Comparison of ENCODE assay signal across 24 cellular contexts in genomic region chrX:103200951-103201529, GRCh38. TPM values are rescaled to one million over a fixed set of nuclear protein-coding genes. Genes with fewer than 3 reads are reported as not detected.
A peak's percentile ranks its signal among the peaks of the same experiment; 100 is the strongest.
DNase-seq lines count a peak whose midpoint lies in the region; ATAC-seq, FAIRE-seq and TF ChIP-seq lines count a peak whose summit lies in the region.
"Had no signal": no experiment of that assay in that cellular context is flagged by ENCODE, and none has a peak within 500 bp of the region (broad histone marks: within the 10 kb centered on the region; RNA-seq: fewer than 3 reads in every experiment).

No MANE protein-coding gene starts in this region.

- FAIRE-seq in HepG2 (lab: Jason Lieb, UNC), result no peak
- FAIRE-seq: A204.1, GM18507 had no signal

- WGBS in right lobe of liver (ENCODE audit: insufficient coverage, low coverage, low lambda C conversion rate, missing lambda C conversion rate), result 46% methylated on average over 4 of the region's 4 CpGs
- 0% methylated on average over 2 of the region's 4 CpGs for WGBS in HepG2 (ENCODE audit: low lambda C conversion rate)

- H3K9me3 ChIP-seq in right lobe of liver (no peaks in the 10 kb centered on the region), HepG2 (ENCODE audit: low read length) (no peaks in the 10 kb centered on the region)
- H3K9me3 ChIP-seq: BLaER1, SK-N-SH had no signal

- H3K79me2 ChIP-seq in HepG2 (ENCODE audit: insufficient read depth, low read length), result no peaks in the 10 kb centered on the region

- CTCF ChIA-PET in HepG2 (lab: Yijun Ruan, JAX; ENCODE audit: low intra/inter-chr PET ratio, low total read pairs), result no interaction called here

- no TSS peak for BruUV-seq in HepG2 (replicated peaks; lab: Mats Ljungman, UMichigan)

- no peaks in the 10 kb centered on the region for H4K20me1 ChIP-seq in HepG2 (ENCODE audit: insufficient read depth, low read length)
- H4K20me1 ChIP-seq: BLaER1 had no signal

- H2AFZ ChIP-seq in HepG2 (ENCODE audit: low read length), result no peak overlapping the region

- no peak overlapping the region for H3K4me2 ChIP-seq in HepG2 (ENCODE audit: low read depth, low read length)
- H3K4me2 ChIP-seq: BLaER1, SK-N-SH had no signal

- TF ChIP-seq EP300 in HepG2 (IDR thresholded peaks at IDR 0.05; ENCODE audit: low read depth in 2 of 2, low read length in 2 of 2) (no peak), HepG2 (CRISPR knock-in tag; IDR thresholded peaks at IDR 0.05; ENCODE audit: borderline replicate concordance) (no peak)

- no peaks in the 10 kb centered on the region for H3K4me1 Mint-ChIP-seq in memory B cell
- H3K4me1 Mint-ChIP-seq: CD4-positive, CD25-positive, alpha-beta regulatory T cell had no signal

- H3K4me1 ChIP-seq in right lobe of liver (no peaks in the 10 kb centered on the region), HepG2 (ENCODE audit: insufficient read depth, low read length) (no peaks in the 10 kb centered on the region)
- H3K4me1 ChIP-seq: BLaER1 had no signal

- H3K4me3 ChIP-seq in right lobe of liver (no peak overlapping the region), HepG2 (replicated peaks in 1 of 3; ENCODE audit: insufficient read depth in 1 of 3, low read depth in 2 of 3, low read length in 3 of 3) (no peak overlapping the region)
- H3K4me3 ChIP-seq: BLaER1 had no signal

- H3K27ac Mint-ChIP-seq in memory B cell, result no peak overlapping the region

- in situ Hi-C loops in HepG2 (cut with HindIII; ENCODE audit: extremely low pct_ligation_motif_present, low pct_unique_long_range_greater_than_20kb), result loop anchor here (25.0 kb wide), 1 partner anchor 261 kb away; no protein-coding TSS in a partner anchor

- POLR2A ChIA-PET in HepG2 (lab: Yijun Ruan, JAX), result no interaction called here

- DNase-seq in right lobe of liver, result no peak
- DNase-seq in HepG2 (ENCODE audit: low spot score), result no peak
- peak; percentile 5 for DNase-seq in NCI-H2196 treated with DMSO at 0.1 percent for 48 hours (lab: John Stamatoyannopoulos, UW; ENCODE audit: unreplicated experiment)
- DNase-seq in memory B cell (ENCODE audit: low spot score in 2 of 2), result no peak
- DNase-seq in activated CD4-positive, CD25-positive, alpha-beta regulatory T cell (lab: John Stamatoyannopoulos, UW), result no peak
- DNase-seq in activated effector memory CD4-positive, alpha-beta T cell treated with Interleukin-2 at 50 U/mL for 16 hours, result no peak
- DNase-seq in posterior vena cava (ENCODE audit: low spot score), result no peak
- no peak for DNase-seq in NOMO-1 treated with dmso at 0.1 percent for 144 hours (lab: John Stamatoyannopoulos, UW; ENCODE audit: unreplicated experiment)
- DNase-seq: CD4-positive, CD25-positive, alpha-beta regulatory T cell; DMS153; H7; KG1; NCI-H1105; NCI-H1436 treated with DMSO at 0.1 percent for 48 hours; NCI-H187 treated with DMSO at 0.1 percent for 48 hours; NCI-H2227 treated with DMSO at 0.1 percent for 48 hours; NCI-H69; PC-3; SK-N-SH; SW 1271 had no signal

- H3K36me3 Mint-ChIP-seq in memory B cell, result no peaks in the 10 kb centered on the region
- H3K36me3 Mint-ChIP-seq: CD4-positive, CD25-positive, alpha-beta regulatory T cell had no signal

- H3K27me3 Mint-ChIP-seq in memory B cell, result no peaks in the 10 kb centered on the region

- H3K9me3 Mint-ChIP-seq in memory B cell, result no peaks in the 10 kb centered on the region

- H3K27ac ChIP-seq in right lobe of liver, result no peak overlapping the region
- H3K27ac ChIP-seq in HepG2 (ENCODE audit: extremely low read length, insufficient read depth, low read length), result no peak overlapping the region
- H3K27ac ChIP-seq: BLaER1 had no signal

- ATAC-seq in right lobe of liver, result peak in 3 of 4 donors; percentile 58 to 90 (median 58)
- ATAC-seq in HepG2, result no peak
- ATAC-seq in memory B cell (ENCODE audit: low read depth), result peak; percentile 37
- ATAC-seq: PC-3 had no signal

- TF ChIP-seq POLR2A in right lobe of liver (IDR thresholded peaks at IDR 0.05) (no peak), HepG2 (IDR thresholded peaks at IDR 0.05; ENCODE audit: insufficient read depth in 1 of 2, low read depth in 2 of 2, low read length in 2 of 2) (no peak)

- H3K9ac ChIP-seq in HepG2 (ENCODE audit: insufficient read depth, low read depth, low read length), result no peak overlapping the region
- H3K9ac ChIP-seq: BLaER1, SK-N-SH had no signal

- intact Hi-C loops in right lobe of liver (cut with DNase I) (no loop called here), HepG2 (cut with micrococcal nuclease; ENCODE audit: unreplicated experiment) (no loop called here), posterior vena cava (cut with DNase I) (loop anchor here in 1 of 2 donors (5.0 kb wide), 1 partner anchor 1259 kb away; no protein-coding TSS in a partner anchor)

- no peaks in the 10 kb centered on the region for H3K27me3 ChIP-seq in right lobe of liver
- no peaks in the 10 kb centered on the region for H3K27me3 ChIP-seq in HepG2 (ENCODE audit: control insufficient read depth in 1 of 2, insufficient read depth in 2 of 2, low read length in 2 of 2)
- H3K27me3 ChIP-seq: BLaER1 had no signal

- H3K36me3 ChIP-seq in right lobe of liver (no peaks in the 10 kb centered on the region), HepG2 (replicated peaks in 1 of 2; ENCODE audit: control insufficient read depth in 1 of 2, insufficient read depth in 2 of 2, low read length in 2 of 2) (no peaks in the 10 kb centered on the region)
- H3K36me3 ChIP-seq: BLaER1 had no signal

- TF ChIP-seq CTCF in right lobe of liver (IDR thresholded peaks at IDR 0.05), result no peak
- TF ChIP-seq CTCF in HepG2 (CRISPR knock-in tag; IDR thresholded peaks at IDR 0.05), result no peak

- TF ChIP-seq RAD21 in HepG2 (CRISPR knock-in tag; IDR thresholded peaks at IDR 0.05), result no peak

- no peak overlapping the region for H3K4me3 Mint-ChIP-seq in memory B cell
- H3K4me3 Mint-ChIP-seq: CD4-positive, CD25-positive, alpha-beta regulatory T cell had no signal

RNA-seq across cellular contexts. Expression of gene BEX4, which starts 13.9 kb away (rescaled TPM):
- 1 to 10 TPM; 2.2 to 6.1 (median 2.9) TPM for total RNA-seq in right lobe of liver
- not detected in 2 replicates for total RNA-seq in HepG2 (2016; rRNA removed; fragmentation: Illumina TruSeq; extraction: Trizol)
- total RNA-seq in HepG2 (2016; cell fraction: cytosol; rRNA removed; fragmentation: Illumina TruSeq; extraction: Trizol; ENCODE audit: low read depth), result not detected in 2 replicates
- not detected in 2 replicates for total RNA-seq in HepG2 (2016; cell fraction: insoluble cytoplasmic fraction; rRNA removed; fragmentation: Illumina TruSeq; extraction: Trizol)
- not detected in 2 replicates for total RNA-seq in HepG2 (2016; cell fraction: membrane; rRNA removed; fragmentation: Illumina TruSeq; extraction: Trizol)
- not detected in 2 replicates for total RNA-seq in HepG2 (2016; cell fraction: nucleus; rRNA removed; fragmentation: Illumina TruSeq; extraction: Trizol)
- polyA plus RNA-seq in HepG2 (2011; rRNA removed), result not detected in 2 replicates
- 0.05 TPM in 1 of 2 replicates, not detected in the other for polyA plus RNA-seq in HepG2 (2011; cell fraction: cytosol; rRNA removed)
- polyA plus RNA-seq in HepG2 (2011; cell fraction: nucleus; rRNA removed), result not detected in 2 replicates
- not detected in 2 replicates for polyA plus RNA-seq in HepG2 (2012)
- polyA plus RNA-seq in HepG2 (2016; cell fraction: cytosol; fragmentation: Illumina TruSeq; extraction: Trizol; ENCODE audit: low read depth), result not detected in 2 replicates
- polyA plus RNA-seq in HepG2 (2016; cell fraction: insoluble cytoplasmic fraction; fragmentation: Illumina TruSeq; extraction: Trizol; ENCODE audit: low read depth), result not detected in 2 replicates
- polyA plus RNA-seq in HepG2 (2016; cell fraction: membrane; fragmentation: Illumina TruSeq; extraction: Trizol; ENCODE audit: low read depth), result not detected in 2 replicates
- polyA plus RNA-seq in HepG2 (2016; cell fraction: nucleus; fragmentation: Illumina TruSeq; extraction: Trizol; ENCODE audit: insufficient read depth, low read depth), result not detected in 2 replicates
- not detected in 2 replicates for polyA minus RNA-seq in HepG2 (2011; rRNA and poly(A)+ RNA removed; ENCODE audit: low replicate concordance)
- not detected in 2 replicates for polyA minus RNA-seq in HepG2 (2011; cell fraction: cytosol; rRNA and poly(A)+ RNA removed)
- not detected in 2 replicates for polyA minus RNA-seq in HepG2 (2011; cell fraction: nucleus; rRNA and poly(A)+ RNA removed)
- total RNA-seq in posterior vena cava, result 10 to 100 TPM; 22.2 to 22.9 TPM
- total RNA-seq: HT1080 had no signal

RNA-seq across cellular contexts. Expression of gene TCEAL8, which starts 53.9 kb away (rescaled TPM):
- total RNA-seq in right lobe of liver, result 10 to 100 TPM; 11.2 to 21.0 (median 16.6) TPM
- total RNA-seq in HepG2 (2016; rRNA removed; fragmentation: Illumina TruSeq; extraction: Trizol), result 40.8 and 60.5 TPM in 2 replicates
- 13.3 and 13.6 TPM in 2 replicates for total RNA-seq in HepG2 (2016; cell fraction: cytosol; rRNA removed; fragmentation: Illumina TruSeq; extraction: Trizol; ENCODE audit: low read depth)
- total RNA-seq in HepG2 (2016; cell fraction: insoluble cytoplasmic fraction; rRNA removed; fragmentation: Illumina TruSeq; extraction: Trizol), result 40.2 and 68.3 TPM in 2 replicates
- total RNA-seq in HepG2 (2016; cell fraction: membrane; rRNA removed; fragmentation: Illumina TruSeq; extraction: Trizol), result 25.7 and 27.8 TPM in 2 replicates
- 16.3 and 17.0 TPM in 2 replicates for total RNA-seq in HepG2 (2016; cell fraction: nucleus; rRNA removed; fragmentation: Illumina TruSeq; extraction: Trizol)
- polyA plus RNA-seq in HepG2 (2011; rRNA removed), result 12.7 and 20.0 TPM in 2 replicates
- polyA plus RNA-seq in HepG2 (2011; cell fraction: cytosol; rRNA removed), result 6.7 and 14.0 TPM in 2 replicates
- 1.8 and 3.1 TPM in 2 replicates for polyA plus RNA-seq in HepG2 (2011; cell fraction: nucleus; rRNA removed)
- polyA plus RNA-seq in HepG2 (2012), result 31.9 and 55.7 TPM in 2 replicates
- 12.4 and 13.5 TPM in 2 replicates for polyA plus RNA-seq in HepG2 (2016; cell fraction: cytosol; fragmentation: Illumina TruSeq; extraction: Trizol; ENCODE audit: low read depth)
- polyA plus RNA-seq in HepG2 (2016; cell fraction: insoluble cytoplasmic fraction; fragmentation: Illumina TruSeq; extraction: Trizol; ENCODE audit: low read depth), result 76.0 and 88.5 TPM in 2 replicates
- polyA plus RNA-seq in HepG2 (2016; cell fraction: membrane; fragmentation: Illumina TruSeq; extraction: Trizol; ENCODE audit: low read depth), result 25.8 and 26.0 TPM in 2 replicates
- 25.8 and 26.9 TPM in 2 replicates for polyA plus RNA-seq in HepG2 (2016; cell fraction: nucleus; fragmentation: Illumina TruSeq; extraction: Trizol; ENCODE audit: insufficient read depth, low read depth)
- polyA minus RNA-seq in HepG2 (2011; rRNA and poly(A)+ RNA removed; ENCODE audit: low replicate concordance), result 1.7 and 2.6 TPM in 2 replicates
- 8.1 and 9.1 TPM in 2 replicates for polyA minus RNA-seq in HepG2 (2011; cell fraction: cytosol; rRNA and poly(A)+ RNA removed)
- polyA minus RNA-seq in HepG2 (2011; cell fraction: nucleus; rRNA and poly(A)+ RNA removed), result 5.2 and 6.5 TPM in 2 replicates
- 10 to 100 TPM; 41.1 to 51.6 TPM for total RNA-seq in posterior vena cava
